Comparison of ENCODE assay signal across 8 cellular contexts in the genomic region with DNA sequence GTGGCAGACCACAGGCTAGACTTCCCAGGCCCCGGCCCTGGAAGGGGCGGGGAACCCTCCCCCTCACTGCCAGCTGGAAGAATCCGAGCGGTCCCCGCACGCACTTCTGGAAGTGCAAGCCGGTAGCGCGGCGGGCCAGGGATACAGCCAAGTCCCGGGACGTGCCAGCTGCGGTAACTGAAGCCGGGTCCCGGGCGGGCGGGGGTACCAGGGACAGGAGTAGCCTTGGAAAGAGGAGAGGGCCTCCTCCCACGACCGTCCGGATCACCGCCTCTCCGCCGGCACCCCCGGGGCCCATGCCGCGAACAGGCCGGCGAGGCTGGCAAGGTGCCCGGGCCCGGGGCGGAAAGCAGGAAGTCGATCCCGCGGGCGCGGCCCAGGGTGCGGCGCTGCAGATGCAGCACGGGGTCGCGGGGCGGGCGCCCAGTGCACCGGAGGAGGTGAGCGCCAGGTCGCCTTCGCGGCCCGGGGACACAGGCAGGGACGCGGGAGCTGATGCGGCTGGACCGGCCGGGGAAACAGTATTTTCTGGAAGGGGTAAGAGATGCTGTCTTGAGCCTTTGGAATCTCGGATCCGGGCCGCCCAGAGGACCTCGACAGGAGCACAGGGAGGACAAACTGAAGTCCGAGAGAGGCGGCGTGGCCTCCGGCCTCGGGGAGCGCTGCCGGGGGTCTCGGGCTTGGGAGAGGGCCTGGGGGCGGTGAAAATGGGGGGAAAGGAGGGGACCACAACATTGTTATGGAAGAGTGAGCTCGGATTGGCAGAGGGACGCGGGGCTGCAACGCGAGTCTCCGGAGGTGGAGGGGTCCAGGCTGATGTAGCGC. TPM values are rescaled to one million over a fixed set of nuclear protein-coding genes. Genes with fewer than 3 reads are reported as not detected.
DNase-seq lines count a peak whose midpoint lies in the region; ATAC-seq, FAIRE-seq and TF ChIP-seq lines count a peak whose summit lies in the region.

No MANE protein-coding gene starts in this region.

- 0 out of 2 replicates have a peak, but pooled peaks cover 6% of the 10 kb centered on the region for H3K79me1 ChIP-seq in H1 (ENCODE audit: low read depth, low read length)
- H3K79me1 ChIP-seq in mesendoderm (ENCODE audit: low read length): peaks cover 14% of the 10 kb centered on the region

- peaks cover 0 to 8% of the 10 kb centered on the region in 2 experiments for H4K20me1 ChIP-seq in H1 (replicated peaks in 1 of 2; ENCODE audit: control insufficient read depth in 1 of 2, insufficient read depth in 2 of 2, low read length in 2 of 2)

- H2BK5ac ChIP-seq in H1 (ENCODE audit: low read depth, low read length) (no peak overlapping the region), mesendoderm (ENCODE audit: low read length) (no peak overlapping the region)

- peak overlapping the region; percentile 46; the same call in 1 of the 2 replicates for H2AFZ ChIP-seq in H1 (ENCODE audit: low read length)

- no peak overlapping the region for H4K91ac ChIP-seq in H1 (replicated peaks; ENCODE audit: insufficient read length, low read length)

- no peaks in the 10 kb centered on the region for H3K9me3 ChIP-seq in H1 (ENCODE audit: insufficient read depth in 2 of 2, low read depth in 1 of 2, low read length in 1 of 2)

- no peak for TF ChIP-seq RAD21 in H1 (IDR thresholded peaks at IDR 0.05 in 1 of 2, conservative IDR thresholded peaks at IDR 0.05 in 1 of 2; ENCODE audit: low read depth in 2 of 2, low read length in 2 of 2)

- peak; percentile 29 for ATAC-seq in HG02759 (IDR thresholded peaks at IDR 0.05; ENCODE audit: unreplicated experiment)

- no peak overlapping the region for H2BK20ac ChIP-seq in H1 (ENCODE audit: low read length)

- H3K23ac ChIP-seq in H1 (ENCODE audit: insufficient read length) (no peak overlapping the region), mesendoderm (ENCODE audit: low read length) (no peak overlapping the region)

- WGBS in H1 (ENCODE audit: extremely low coverage in 1 of 2, insufficient coverage in 1 of 2, insufficient read length in 1 of 2, insufficient replicate concordance in 2 of 2, low coverage in 1 of 2, low lambda C conversion rate in 2 of 2, missing lambda C conversion rate in 1 of 2), 2 experiments: 2% methylated on average over 62 of the region's 74 CpGs; no CpG with 5 or more reads in 1 of the 2 experiments
- no CpG with 5 or more reads among the region's 74 CpGs for WGBS in mesendoderm (ENCODE audit: extremely low coverage, insufficient coverage, low lambda C conversion rate)

- DNase-seq in GM03348 (ENCODE audit: low spot score) (peak; percentile 84), NCI-H460 (ENCODE audit: extremely low read depth, low read depth) (peak; percentile 33), H1 (ENCODE audit: low read depth in 1 of 2, low spot score in 2 of 2) (peak in 1 of 2 experiments; percentile 88), mesendoderm (peak; percentile 71), GF-D8 (lab: John Stamatoyannopoulos, UW) (no peak)
- DNase-seq in activated CD8-positive, alpha-beta memory T cell treated with anti-CD3 and anti-CD28 coated beads for 48 hours (ENCODE audit: low read depth in 2 of 3, low spot score in 2 of 3): peak; percentile 36 to 46 (median 40)
- DNase-seq in stimulated activated CD8-positive, alpha-beta memory T cell treated with anti-CD3 and anti-CD28 coated beads, Interleukin-12 subunit alpha, Interleukin-12 subunit beta, amount 100 ng/mL, for 1 hour (ENCODE audit: low read depth): peak; percentile 24

- no peak for FAIRE-seq in H1 (lab: Jason Lieb, UNC)

- H3K18ac ChIP-seq in H1 (ENCODE audit: extremely low read depth, low read length) (peak overlapping the region; percentile 62), mesendoderm (ENCODE audit: low read length) (peak overlapping the region; percentile 36)

- H3K4me2 ChIP-seq in H1 (ENCODE audit: insufficient read depth in 1 of 2, low read depth in 2 of 2, low read length in 2 of 2) (peak overlapping the region; percentile 72 to 98), mesendoderm (ENCODE audit: low read length) (peak overlapping the region; percentile 87)

- H2BK120ac ChIP-seq in H1 (replicated peaks; ENCODE audit: low read depth, low read length) (no peak overlapping the region), mesendoderm (ENCODE audit: low read depth, low read length) (no peak overlapping the region)

- H3K27me3 ChIP-seq in H1 (replicated peaks in 1 of 4; ENCODE audit: control insufficient read depth in 3 of 4, extremely low read depth in 1 of 4, insufficient read depth in 3 of 4, low read length in 3 of 4) (peaks cover 6 to 21% (median 12%) of the 10 kb centered on the region in 4 experiments), mesendoderm (ENCODE audit: insufficient read depth, low read length, poor library complexity) (no peaks in the 10 kb centered on the region)

- H2BK15ac ChIP-seq in H1 (ENCODE audit: low read length) (0 out of 2 replicates have a peak overlapping the region, but pooled peaks have one; percentile 75), mesendoderm (replicated peaks; ENCODE audit: low read depth) (no peak overlapping the region)

- H3K9ac ChIP-seq in H1 (replicated peaks in 1 of 4; ENCODE audit: extremely low read depth in 1 of 4, low read depth in 3 of 4, low read length in 3 of 4) (peak overlapping the region in 2 of 4 experiments; percentile 8; a peak in 3 of 7 replicates), mesendoderm (ENCODE audit: low read length) (peak overlapping the region; percentile 72)

- H3K56ac ChIP-seq in H1 (replicated peaks; ENCODE audit: insufficient read length, low read depth, low read length): peak overlapping the region; percentile 34
- peak overlapping the region; percentile 86 for H3K56ac ChIP-seq in mesendoderm (ENCODE audit: low read length)

- H3K4ac ChIP-seq in H1 (replicated peaks; ENCODE audit: insufficient read length, low read depth, low read length) (no peak overlapping the region), mesendoderm (ENCODE audit: low read depth, low read length) (no peak overlapping the region)

- POLR2A ChIA-PET in H1 (lab: Charles Lee; ENCODE audit: partially characterized antibody): interaction anchor here (0.6 to 1.2 kb wide), 4 partner anchors 8 to 1794 kb away, joined by 3 to 4 read pairs (median 3); no protein-coding TSS in a partner anchor

- no peak for TF ChIP-seq CTCF in H1 (IDR thresholded peaks at IDR 0.05; ENCODE audit: control extremely low read depth in 1 of 3, insufficient read depth in 1 of 3, low read depth in 1 of 3, low read length in 3 of 3)

- no peaks in the 10 kb centered on the region for H3K36me3 ChIP-seq in H1 (ENCODE audit: control insufficient read depth in 2 of 4, insufficient read depth in 4 of 4, low read length in 3 of 4)
- no peaks in the 10 kb centered on the region for H3K36me3 ChIP-seq in mesendoderm (ENCODE audit: control insufficient read depth, insufficient read depth, low read length)

- H3K27ac ChIP-seq in H1 (ENCODE audit: low read depth, low read length) (no peak overlapping the region), mesendoderm (ENCODE audit: low read depth, low read length) (no peak overlapping the region)

- H3K23me2 ChIP-seq in H1 (ENCODE audit: low read depth, low read length): peaks cover 18% of the 10 kb centered on the region; the same call in 1 of the 2 replicates

- H4K8ac ChIP-seq in H1 (ENCODE audit: extremely low read depth, insufficient read depth, low read length) (no peak overlapping the region; the same call in 1 of the 2 replicates), mesendoderm (ENCODE audit: low read depth, low read length) (no peak overlapping the region)

- H4K5ac ChIP-seq in H1 (ENCODE audit: insufficient read length, low read depth, low read length) (no peak overlapping the region), mesendoderm (ENCODE audit: low read length) (no peak overlapping the region)

- no peak for TF ChIP-seq EP300 in H1 (IDR thresholded peaks at IDR 0.05; ENCODE audit: borderline replicate concordance in 1 of 2, low read depth in 2 of 2, low read length in 2 of 2)

- H3K79me2 ChIP-seq in H1 (ENCODE audit: control insufficient read depth in 1 of 2, insufficient read depth in 2 of 2, low read length in 2 of 2): no peaks in the 10 kb centered on the region
- H3K79me2 ChIP-seq in mesendoderm (ENCODE audit: control insufficient read depth, insufficient read depth, low read length): no peaks in the 10 kb centered on the region

- TF ChIP-seq POLR2A in H1 (IDR thresholded peaks at IDR 0.05; ENCODE audit: control extremely low read depth in 1 of 2, low read depth in 2 of 2, low read length in 2 of 2): no peak

- H2BK12ac ChIP-seq in H1 (ENCODE audit: low read depth, low read length): no peak overlapping the region

- no peak overlapping the region for H2AK5ac ChIP-seq in H1 (ENCODE audit: low read depth, low read length)
- no peak overlapping the region for H2AK5ac ChIP-seq in mesendoderm (ENCODE audit: low read length)

- no peak overlapping the region for H3K14ac ChIP-seq in H1 (ENCODE audit: insufficient read length)

- H3K4me1 ChIP-seq in H1 (replicated peaks in 1 of 4; ENCODE audit: control insufficient read depth in 3 of 4, insufficient read depth in 4 of 4, low read length in 3 of 4): peaks cover 0 to 9% (median 3%) of the 10 kb centered on the region in 4 experiments; a peak in 3 of 7 replicates
- H3K4me1 ChIP-seq in mesendoderm (ENCODE audit: control insufficient read depth, low read depth, low read length): peaks cover 4% of the 10 kb centered on the region

- CTCF ChIA-PET in H1 (lab: Charles Lee; ENCODE audit: partially characterized antibody): interaction anchor here (1.0 to 2.7 kb wide), 5 partner anchors 12 to 68 kb away, joined by 3 to 8 read pairs (median 6); no protein-coding TSS in a partner anchor

- H3K4me3 ChIP-seq in H1 (ENCODE audit: extremely low read depth in 1 of 4, insufficient read depth in 2 of 4, low read depth in 3 of 4, low read length in 4 of 4): peak overlapping the region; percentile 65 to 87 (median 77)
- peak overlapping the region; percentile 69 for H3K4me3 ChIP-seq in mesendoderm (ENCODE audit: low read length)

RNA-seq across cellular contexts. Expression of a gene that starts 0.8 kb away (rescaled TPM):
- total RNA-seq in NCI-H460 (2014; rRNA removed; shearing (Covaris generic)): 4.5 and 4.9 TPM in 2 replicates
- polyA plus RNA-seq in NCI-H460 (2014; cell fraction: nucleus; rRNA removed): 4.9 and 6.6 TPM in 2 replicates
- 10.6 and 11.2 TPM in 2 replicates for total RNA-seq in H1 (2021; fragmentation: NEBNext Ultra II Directional; extraction: Animal tissue kit (Norgen Biotek cat#: 25700))
- polyA plus RNA-seq in H1 (2011; rRNA removed): 4.6 and 9.5 TPM in 2 replicates
- polyA plus RNA-seq in H1 (2011; cell fraction: cytosol; rRNA removed): 3.9 TPM
- polyA plus RNA-seq in H1 (2011; cell fraction: nucleus; rRNA removed): 7.5 TPM
- 7.6 to 13.4 TPM (median 11.0 TPM) in 4 replicates for polyA plus RNA-seq in H1 (2012, experiment 1 of 2)
- polyA plus RNA-seq in H1 (2012, experiment 2 of 2): 12.3 TPM
- polyA plus RNA-seq in H1 (2013, experiment 1 of 2): 9.2 TPM
- 10.8 TPM for polyA plus RNA-seq in H1 (2013, experiment 2 of 2)
- polyA minus RNA-seq in H1 (2011; rRNA and poly(A)+ RNA removed): 4.5 and 5.6 TPM in 2 replicates
- polyA minus RNA-seq in H1 (2011; cell fraction: cytosol; rRNA and poly(A)+ RNA removed): 14.2 TPM
- 10.0 TPM for polyA minus RNA-seq in H1 (2011; cell fraction: nucleus; rRNA and poly(A)+ RNA removed)
- polyA plus RNA-seq in mesendoderm (2013, experiment 1 of 2): 7.2 TPM
- 7.3 TPM for polyA plus RNA-seq in mesendoderm (2013, experiment 2 of 2)

RNA-seq across cellular contexts. Expression of a gene that starts 43.1 kb away (rescaled TPM):
- total RNA-seq in NCI-H460 (2014; rRNA removed; shearing (Covaris generic)): 2.5 and 2.8 TPM in 2 replicates
- 6.6 and 8.6 TPM in 2 replicates for polyA plus RNA-seq in NCI-H460 (2014; cell fraction: nucleus; rRNA removed)
- 9.4 and 10.9 TPM in 2 replicates for total RNA-seq in H1 (2021; fragmentation: NEBNext Ultra II Directional; extraction: Animal tissue kit (Norgen Biotek cat#: 25700))
- 8.0 and 11.8 TPM in 2 replicates for polyA plus RNA-seq in H1 (2011; rRNA removed)
- polyA plus RNA-seq in H1 (2011; cell fraction: cytosol; rRNA removed): 10.0 TPM
- polyA plus RNA-seq in H1 (2011; cell fraction: nucleus; rRNA removed): 19.9 TPM
- polyA plus RNA-seq in H1 (2012, experiment 1 of 2): 5.0 to 9.9 TPM (median 8.3 TPM) in 4 replicates
- polyA plus RNA-seq in H1 (2012, experiment 2 of 2): 7.8 TPM
- 5.3 TPM for polyA plus RNA-seq in H1 (2013, experiment 1 of 2)
- polyA plus RNA-seq in H1 (2013, experiment 2 of 2): 4.6 TPM
- polyA minus RNA-seq in H1 (2011; rRNA and poly(A)+ RNA removed): 18.3 and 20.7 TPM in 2 replicates
- polyA minus RNA-seq in H1 (2011; cell fraction: cytosol; rRNA and poly(A)+ RNA removed): 10.3 TPM
- polyA minus RNA-seq in H1 (2011; cell fraction: nucleus; rRNA and poly(A)+ RNA removed): 17.2 TPM
- 5.1 TPM for polyA plus RNA-seq in mesendoderm (2013, experiment 1 of 2)
- polyA plus RNA-seq in mesendoderm (2013, experiment 2 of 2): 5.1 TPM
